Comparison of ENCODE assay signal across 29 cellular contexts in the genomic region with DNA sequence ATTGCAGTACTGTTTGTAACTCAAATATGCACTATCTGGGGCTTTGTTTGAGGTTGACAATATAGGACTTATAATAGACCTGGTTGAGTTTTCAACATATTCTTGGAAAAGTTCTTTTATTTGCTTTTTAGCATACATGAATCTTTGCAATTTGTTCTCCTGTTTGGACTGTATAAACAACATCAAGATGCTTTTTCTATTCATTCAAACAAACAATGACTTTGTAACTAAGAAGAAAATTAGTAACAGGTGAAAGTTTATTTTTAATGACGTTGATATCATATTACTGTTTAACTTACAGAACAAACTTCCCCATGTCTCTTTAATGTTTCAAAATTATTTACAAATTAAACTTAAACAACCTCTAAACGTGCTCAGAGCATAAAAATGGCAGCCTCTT.
"Had no signal": no experiment of that assay in that cellular context is flagged by ENCODE, and none has a peak within 500 bp of the region (broad histone marks: within the 10 kb centered on the region; RNA-seq: fewer than 3 reads in every experiment).

No MANE protein-coding gene starts in this region.

- H3K36me3 ChIP-seq: breast epithelium, MG63 had no signal

- ATAC-seq: activated CD8-positive, alpha-beta T cell treated with anti-CD3 and anti-CD28 coated beads for 36 hours; activated T-cell treated with anti-CD3 and anti-CD28 coated beads, Interleukin-2, amount 50 U/mL, for 72 hours; activated T-helper 17 cell treated with anti-CD3 and anti-CD28 coated beads, Interleukin-2, amount 50 U/mL, for 72 hours had no signal

- H3K27ac ChIP-seq: breast epithelium had no signal

- H3K9me3 ChIP-seq: breast epithelium, MG63 had no signal

- DNase-seq: activated CD4-positive, alpha-beta T cell treated with anti-CD3 and anti-CD28 coated beads, Interleukin-2, amount 10 ng/mL, durations not matched to agents 24 days and 14 days; activated CD4-positive, alpha-beta T cell treated with anti-CD3 and anti-CD28 coated beads, Interleukin-2, amount 50 U/mL, for 4 hours; activated CD8-positive, alpha-beta T cell treated with anti-CD3 and anti-CD28 coated beads for 36 hours; activated effector memory CD4-positive, alpha-beta T cell treated with anti-CD3 and anti-CD28 coated beads, Interleukin-2, amount 50 U/mL, for 16 hours; activated naive CD4-positive, alpha-beta T cell; activated naive CD4-positive, alpha-beta T cell treated with anti-CD3 and anti-CD28 coated beads, Interleukin-2, amount 50 U/mL, for 16 hours; activated naive CD8-positive, alpha-beta T cell treated with anti-CD3 and anti-CD28 coated beads for 36 hours; activated T-cell treated with anti-CD3 and anti-CD28 coated beads, Interleukin-2, amount 50 U/mL, for 1 hour; activated T-cell treated with anti-CD3 and anti-CD28 coated beads, Interleukin-2, amount 50 U/mL, for 72 hours; amniotic stem cell; aorta; Karpas-422; KBM-7; MG63; NCI-H1048; NCI-H1417; NCI-H146; NCI-H187; NCI-H2029 treated with DMSO at 0.1 percent for 48 hours; NCI-H2107; NCI-H2171; NCI-H510A; NCI-H526; NK-92 treated with Interleukin-12 subunit alpha and Interleukin-12 subunit beta, amount 100 ng/mL, for 24 hours; Right ventricle myocardium superior; SW 1271; T1000 had no signal

- H3K4me1 ChIP-seq: breast epithelium had no signal

- H3K27me3 ChIP-seq: breast epithelium, MG63 had no signal

- H3K4me3 ChIP-seq: breast epithelium, MG63 had no signal
